ENCODE assay signal across 8 cellular contexts in genomic region chr12:119682635-119683340, GRCh38. TPM values are rescaled to one million over a fixed set of nuclear protein-coding genes. Genes with fewer than 3 reads are reported as not detected.
DNase-seq lines count a peak whose midpoint lies in the region; ATAC-seq and TF ChIP-seq lines count a peak whose summit lies in the region.

No MANE protein-coding gene starts in this region.

- H3K4me1 Mint-ChIP-seq in endothelial cell (ENCODE audit: unreplicated experiment), result peaks cover 7% of the 10 kb centered on the region

- H3K36me3 Mint-ChIP-seq in endothelial cell (ENCODE audit: low read depth, unreplicated experiment), result peaks cover 32% of the 10 kb centered on the region

- no peak overlapping the region for H3K4me3 Mint-ChIP-seq in endothelial cell (ENCODE audit: unreplicated experiment)

- H3K27ac Mint-ChIP-seq in endothelial cell (ENCODE audit: unreplicated experiment), result no peak overlapping the region

- TF ChIP-seq CTCF in breast epithelium (IDR thresholded peaks at IDR 0.05), result no peak
- no peak for TF ChIP-seq CTCF in mammary epithelial cell (conservative IDR thresholded peaks at IDR 0.05 in 1 of 2, IDR thresholded peaks at IDR 0.05 in 1 of 2; ENCODE audit: extremely low read depth in 1 of 2, insufficient read depth in 1 of 2, low read depth in 1 of 2, low read length in 2 of 2)
- TF ChIP-seq CTCF in tibial nerve (IDR thresholded peaks at IDR 0.05), result no peak
- no peak for TF ChIP-seq CTCF in endothelial cell (IDR thresholded peaks at IDR 0.05; ENCODE audit: unreplicated experiment)

- H4K20me1 ChIP-seq in mammary epithelial cell (ENCODE audit: insufficient read depth, low read length), result no peaks in the 10 kb centered on the region

- H3K27ac ChIP-seq in breast epithelium (peak overlapping the region; percentile 23 to 60), mammary epithelial cell (ENCODE audit: insufficient read depth, low read depth, low read length) (no peak overlapping the region), duodenal mucosa (ENCODE audit: low read depth, low read length) (peak overlapping the region; percentile 72), tibial nerve (peak overlapping the region in 3 of 4 donors; percentile 52 to 68 (median 63))

- CTCF ChIA-PET in mammary epithelial cell (lab: Charles Lee; ENCODE audit: low non-redundant PET), result no interaction called here

- no peak for ATAC-seq in GM19035 (IDR thresholded peaks at IDR 0.05; ENCODE audit: unreplicated experiment)

- H3K27me3 ChIP-seq in breast epithelium, result no peaks in the 10 kb centered on the region
- H3K27me3 ChIP-seq in mammary epithelial cell (ENCODE audit: insufficient read depth, low read length), result no peaks in the 10 kb centered on the region
- no peaks in the 10 kb centered on the region for H3K27me3 ChIP-seq in duodenal mucosa (ENCODE audit: control insufficient read depth in 1 of 2, insufficient read depth in 2 of 2, low read length in 2 of 2)
- no peaks in the 10 kb centered on the region for H3K27me3 ChIP-seq in tibial nerve

- H3K27me3 Mint-ChIP-seq in endothelial cell (ENCODE audit: unreplicated experiment), result peaks cover 5% of the 10 kb centered on the region

- DNase-seq in breast epithelium (ENCODE audit: low spot score in 2 of 2) (no peak), mammary epithelial cell (no peak), NOMO-1 treated with DMSO at 0.1 percent for 48 hours (lab: John Stamatoyannopoulos, UW; ENCODE audit: unreplicated experiment) (peak; percentile 85), tibial nerve (ENCODE audit: low spot score in 2 of 2) (no peak), endothelial cell (ENCODE audit: low spot score) (no peak), C1 segment of cervical spinal cord (lab: John Stamatoyannopoulos, UW) (no peak)

- WGBS in mammary epithelial cell (ENCODE audit: low coverage, missing lambda C conversion rate), result 97% methylated on average over 3 of the region's 3 CpGs
- 58% methylated on average over 3 of the region's 3 CpGs for WGBS in tibial nerve, 2 donors

- no peaks in the 10 kb centered on the region for H3K79me2 ChIP-seq in mammary epithelial cell (ENCODE audit: insufficient read depth, low read length)

- H2AFZ ChIP-seq in mammary epithelial cell (ENCODE audit: low read depth, low read length), result no peak overlapping the region

- no peak for TF ChIP-seq POLR2A in breast epithelium (IDR thresholded peaks at IDR 0.05)
- TF ChIP-seq POLR2A in tibial nerve (IDR thresholded peaks at IDR 0.05), result no peak

- H3K4me3 ChIP-seq in breast epithelium (no peak overlapping the region), mammary epithelial cell (replicated peaks in 1 of 3; ENCODE audit: insufficient read depth in 1 of 3, low read depth in 2 of 3, low read length in 3 of 3) (no peak overlapping the region), duodenal mucosa (ENCODE audit: low read depth in 1 of 2, low read length in 2 of 2) (no peak overlapping the region), tibial nerve (no peak overlapping the region)

- intact Hi-C loops in breast epithelium (cut with DNase I; ENCODE audit: low total_unique reads), result no loop called here
- intact Hi-C loops in mammary epithelial cell (cut with micrococcal nuclease), result no loop called here

- TF ChIP-seq EP300 in tibial nerve (IDR thresholded peaks at IDR 0.05), result peak in 1 of 2 donors; percentile 40

- BruUV-seq in mammary epithelial cell (replicated peaks; lab: Mats Ljungman, UMichigan), result no TSS peak

- in situ Hi-C loops in mammary epithelial cell (cut with MboI; ENCODE audit: low sequenced_read_pairs in 2 of 2), result no loop called here

- no peaks in the 10 kb centered on the region for H3K9me3 Mint-ChIP-seq in endothelial cell (ENCODE audit: unreplicated experiment)

- H3K4me2 ChIP-seq in mammary epithelial cell (ENCODE audit: insufficient read depth, low read depth, low read length), result no peak overlapping the region

- no peak overlapping the region for H3K9ac ChIP-seq in mammary epithelial cell (ENCODE audit: insufficient read depth, low read length)
- H3K9ac ChIP-seq in duodenal mucosa (ENCODE audit: low read depth in 1 of 2, low read length in 2 of 2), result peak overlapping the region in 1 of 2 donors; percentile 27

- H3K4me1 ChIP-seq in breast epithelium (no peaks in the 10 kb centered on the region), mammary epithelial cell (ENCODE audit: insufficient read depth, low read length) (no peaks in the 10 kb centered on the region), duodenal mucosa (ENCODE audit: control insufficient read depth in 1 of 2, insufficient read depth in 2 of 2, low read length in 2 of 2) (peaks cover 81 to 96% of the 10 kb centered on the region in 2 donors), tibial nerve (peaks cover 0 to 41% (median 12%) of the 10 kb centered on the region in 4 donors)

- H3K9me3 ChIP-seq in breast epithelium (no peaks in the 10 kb centered on the region), mammary epithelial cell (replicated peaks; ENCODE audit: insufficient read depth, low read length) (no peaks in the 10 kb centered on the region), duodenal mucosa (ENCODE audit: control insufficient read depth in 1 of 2, low read length in 2 of 2) (no peaks in the 10 kb centered on the region), tibial nerve (no peaks in the 10 kb centered on the region)

- dilution Hi-C loops in mammary epithelial cell (cut with HindIII; ENCODE audit: low sequenced_read_pairs), result no loop called here

- H3K36me3 ChIP-seq in breast epithelium (peaks cover 21% of the 10 kb centered on the region), mammary epithelial cell (ENCODE audit: insufficient read depth, low read length) (peaks cover 20% of the 10 kb centered on the region), duodenal mucosa (ENCODE audit: control insufficient read depth in 1 of 2, insufficient read depth in 2 of 2, low read length in 2 of 2) (peaks cover 38 to 42% of the 10 kb centered on the region in 2 donors), tibial nerve (peaks cover 6 to 58% (median 25%) of the 10 kb centered on the region in 3 donors)

RNA-seq across cellular contexts. Expression of gene PRKAB1, which starts 14.9 kb away (rescaled TPM):
- total RNA-seq in breast epithelium (10 to 100 TPM; 20.2 to 39.0 (median 31.9) TPM), mammary epithelial cell (10 to 100 TPM; 21.8 to 33.4 TPM), tibial nerve (10 to 100 TPM; 24.5 to 40.6 (median 28.3) TPM), endothelial cell (ENCODE audit: unreplicated experiment) (28.5 TPM)
- 18.3 TPM for polyA plus RNA-seq in mammary epithelial cell
- polyA minus RNA-seq in mammary epithelial cell, result 31.1 TPM
